Comparison of ENCODE assay signal across 19 cellular contexts in the genomic region with DNA sequence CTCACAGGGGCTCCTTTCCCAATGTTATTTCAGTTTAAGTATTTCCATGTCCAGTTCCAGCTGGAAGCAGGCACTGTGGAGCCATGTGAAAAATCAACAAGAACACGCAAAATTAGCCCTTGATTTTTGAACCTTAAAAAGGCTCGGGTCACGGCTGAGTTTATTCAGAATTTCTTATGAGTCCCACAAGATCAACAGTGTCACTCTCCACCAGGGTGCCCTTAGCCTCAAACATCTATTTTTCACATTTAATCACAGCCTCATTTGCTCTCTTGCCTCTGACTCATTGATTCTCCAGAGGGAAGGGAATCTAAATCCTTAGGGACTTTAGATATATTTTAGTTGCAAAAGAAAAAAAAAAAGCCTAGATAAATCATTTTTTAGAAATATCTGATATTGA.
DNase-seq lines count a peak whose midpoint lies in the region; ATAC-seq, FAIRE-seq and TF ChIP-seq lines count a peak whose summit lies in the region.
"Had no signal": no experiment of that assay in that cellular context is flagged by ENCODE, and none has a peak within 500 bp of the region (broad histone marks: within the 10 kb centered on the region; RNA-seq: fewer than 3 reads in every experiment).

No MANE protein-coding gene starts in this region.

- no peak for FAIRE-seq in small intestine (lab: Jason Lieb, UNC)

- no peak for TF ChIP-seq CTCF in heart right ventricle (IDR thresholded peaks at IDR 0.05)

- ATAC-seq in heart right ventricle = peak in 7 of 8 donors; percentile 49 to 75 (median 60)
- ATAC-seq: CD8-positive, alpha-beta T cell; natural killer cell had no signal

- H3K9me3 ChIP-seq in heart right ventricle (peaks cover 0 to 17% (median 0%) of the 10 kb centered on the region in 11 donors), small intestine (ENCODE audit: control insufficient read depth, low read depth) (no peaks in the 10 kb centered on the region)

- H3K36me3 ChIP-seq in ACC112 (ENCODE audit: insufficient read depth, low read length) = no peaks in the 10 kb centered on the region
- no peaks in the 10 kb centered on the region for H3K36me3 ChIP-seq in heart right ventricle
- no peaks in the 10 kb centered on the region for H3K36me3 ChIP-seq in small intestine (ENCODE audit: control insufficient read depth in 2 of 2, insufficient read depth in 2 of 2, low read length in 2 of 2)
- H3K36me3 ChIP-seq: spleen had no signal

- peak overlapping the region; percentile 2; the same call in 1 of the 2 replicates for H3K27ac ChIP-seq in ACC112 (ENCODE audit: low read depth, low read length)
- H3K27ac ChIP-seq in heart right ventricle = peak overlapping the region in 5 of 10 donors; percentile 12 to 51 (median 41)
- H3K27ac ChIP-seq in small intestine (ENCODE audit: low read depth in 1 of 2, low read length in 1 of 2) = no peak overlapping the region
- H3K27ac ChIP-seq: RWPE1 had no signal

- peak; percentile 62 for DNase-seq in RPMI7951 (ENCODE audit: low read depth)
- DNase-seq in heart right ventricle = peak in 1 of 2 donors; percentile 17
- peak; percentile 89 for DNase-seq in renal cortical epithelial cell (ENCODE audit: low read depth)
- no peak for DNase-seq in T-helper 1 cell
- no peak for DNase-seq in small intestine
- no peak for DNase-seq in NCI-H1694 (lab: John Stamatoyannopoulos, UW)
- no peak for DNase-seq in inferior parietal cortex (ENCODE audit: extremely low spot score)
- DNase-seq: activated gamma-delta T cell; CD8-positive, alpha-beta T cell; cerebellar nuclear complex; hippocampal formation; islet precursor cell; natural killer cell; NCI-H187; NCI-H226; NK-92 treated with Interleukin-12 subunit alpha and Interleukin-12 subunit beta, amount 100 ng/mL, for 24 hours; spleen had no signal

- peak overlapping the region; percentile 32 for H2AFZ ChIP-seq in ACC112 (ENCODE audit: low read length, unreplicated experiment)

- H3K27me3 ChIP-seq in ACC112 (ENCODE audit: insufficient read depth, low read length) (peaks cover 54% of the 10 kb centered on the region), heart right ventricle (no peaks in the 10 kb centered on the region), small intestine (ENCODE audit: control insufficient read depth in 2 of 2, insufficient read depth in 2 of 2, low read length in 2 of 2) (no peaks in the 10 kb centered on the region)
- H3K27me3 ChIP-seq: spleen had no signal

- H3K4me1 ChIP-seq in ACC112 (ENCODE audit: control insufficient read depth, insufficient read depth, low read length, unreplicated experiment) (peaks cover 5% of the 10 kb centered on the region), heart right ventricle (peaks cover 0 to 30% (median 0%) of the 10 kb centered on the region in 9 donors), small intestine (ENCODE audit: control insufficient read depth in 2 of 2, insufficient read depth in 1 of 2, low read depth in 1 of 2, low read length in 1 of 2) (no peaks in the 10 kb centered on the region)
- H3K4me1 ChIP-seq: spleen had no signal

- intact Hi-C loops in heart right ventricle (cut with DNase I) = loop anchor here in 1 of 10 donors (5.0 to 10.0 kb wide), 2 partner anchors 156 to 204 kb away; partner anchors contain the start of gene AVPR1A

- no peaks in the 10 kb centered on the region for H3K79me2 ChIP-seq in ACC112 (ENCODE audit: control insufficient read depth, insufficient read depth, low read length, unreplicated experiment)

- peak overlapping the region; percentile 35 for H3K4me3 ChIP-seq in ACC112 (ENCODE audit: low read depth, low read length)
- no peak overlapping the region for H3K4me3 ChIP-seq in heart right ventricle
- no peak overlapping the region for H3K4me3 ChIP-seq in small intestine (ENCODE audit: low read depth in 1 of 2, low read length in 2 of 2)
- H3K4me3 ChIP-seq: spleen had no signal

- 63 to 80% methylated on average over 3 of the region's 3 CpGs for WGBS in heart right ventricle, 2 donors
- 47 to 70% (median 59%) methylated on average over 3 of the region's 3 CpGs for WGBS in small intestine, 3 donors

Comparison
In these comparisons a context has a peak if more than half of its experiments do, and no peak if none do; other contexts are left out.
1. DNase-seq: peak in RPMI7951 (single experiment) and renal cortical epithelial cell (single experiment); none in T-helper 1 cell (0 of 5), small intestine (single experiment), NCI-H1694 (single experiment) and inferior parietal cortex (single experiment).